In the genomic region with DNA sequence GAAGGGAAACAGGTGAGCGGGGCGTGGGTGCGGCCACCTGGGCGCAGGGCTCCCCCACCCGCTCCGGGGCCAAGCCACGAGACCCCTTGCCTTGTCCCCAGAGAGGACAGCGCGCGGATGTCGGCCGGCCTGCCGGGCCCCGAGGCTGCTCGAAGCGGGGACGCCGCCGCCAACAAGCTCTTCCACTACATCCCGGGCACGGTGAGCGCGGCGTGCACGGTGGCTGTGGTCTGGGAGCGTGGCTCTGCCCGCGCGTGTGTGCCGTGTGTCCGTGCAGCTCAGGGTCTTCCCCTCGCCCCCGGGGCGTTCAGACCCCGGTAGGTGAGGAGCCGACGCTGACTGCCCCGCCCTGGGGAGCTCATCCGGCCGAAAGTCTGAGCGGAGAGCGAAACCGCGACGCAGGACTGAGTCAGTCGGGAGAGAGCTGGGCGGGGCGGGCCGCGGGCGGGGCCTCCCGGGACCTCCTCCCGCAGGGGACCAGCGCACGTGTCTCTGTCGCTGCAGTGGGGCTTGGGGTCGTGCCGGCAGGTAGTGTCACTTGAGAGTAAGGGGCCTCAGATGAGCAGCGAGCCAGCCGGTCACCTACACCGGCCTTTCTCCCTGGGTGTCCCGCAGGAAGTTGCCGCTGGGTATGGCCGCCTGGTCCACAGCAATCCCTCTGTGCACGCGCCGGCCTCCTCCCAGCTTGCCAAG, we compare ENCODE assay signal across 8 cellular contexts. TPM values are rescaled to one million over a fixed set of nuclear protein-coding genes. Genes with fewer than 3 reads are reported as not detected.
DNase-seq lines count a peak whose midpoint lies in the region; ATAC-seq, FAIRE-seq and TF ChIP-seq lines count a peak whose summit lies in the region.

No MANE protein-coding gene starts in this region.

- intact Hi-C loops in psoas muscle (cut with DNase I): no loop called here

- H3K27ac ChIP-seq in cardiac muscle cell: no peak overlapping the region
- no peak overlapping the region for H3K27ac ChIP-seq in psoas muscle

- TF ChIP-seq CTCF in cardiac muscle cell (IDR thresholded peaks at IDR 0.05; ENCODE audit: low read depth, low read length) (no peak), psoas muscle (IDR thresholded peaks at IDR 0.05) (no peak)

- ATAC-seq in GM18498 (IDR thresholded peaks at IDR 0.05; ENCODE audit: unreplicated experiment): peak; percentile 70
- ATAC-seq in HG02852 (IDR thresholded peaks at IDR 0.05; ENCODE audit: unreplicated experiment): peak; percentile 75
- peak; percentile 67 to 78 (median 74) for ATAC-seq in psoas muscle

- H3K27me3 ChIP-seq in cardiac muscle cell (peaks cover 66% of the 10 kb centered on the region), psoas muscle (ENCODE audit: insufficient read depth in 3 of 3, low read length in 2 of 3) (peaks cover 0 to 35% (median 5%) of the 10 kb centered on the region in 3 donors)

- WGBS in psoas muscle, 3 donors: 1% methylated on average over 45 to 67 of the region's 67 CpGs

- H3K4me3 ChIP-seq in cardiac muscle cell: peak overlapping the region; percentile 20
- H3K4me3 ChIP-seq in psoas muscle: peak overlapping the region; percentile 73

- H3K4me1 ChIP-seq in cardiac muscle cell (ENCODE audit: low read depth) (no peaks in the 10 kb centered on the region), psoas muscle (peaks cover 16% of the 10 kb centered on the region)

- FAIRE-seq in urothelium cell line (lab: Jason Lieb, UNC): no peak

- DNase-seq in RKO (ENCODE audit: low spot score) (peak; percentile 80), cardiac muscle cell (ENCODE audit: low read depth in 1 of 2, low spot score in 1 of 2) (peak; percentile 55 to 56), psoas muscle (peak; percentile 75 to 82), urothelium cell line (ENCODE audit: low spot score) (peak; percentile 86), NCI-H146 (lab: John Stamatoyannopoulos, UW) (no peak)
- DNase-seq in activated naive CD4-positive, alpha-beta T cell (lab: John Stamatoyannopoulos, UW): peak; percentile 57 to 80 (median 66)

- H3K36me3 ChIP-seq in cardiac muscle cell: no peaks in the 10 kb centered on the region
- peaks cover 0 to 12% of the 10 kb centered on the region in 2 donors for H3K36me3 ChIP-seq in psoas muscle (ENCODE audit: insufficient read depth in 1 of 2, low read depth in 1 of 2)

- no peaks in the 10 kb centered on the region for H3K9me3 ChIP-seq in cardiac muscle cell (ENCODE audit: low read depth)
- H3K9me3 ChIP-seq in psoas muscle: no peaks in the 10 kb centered on the region

RNA-seq across cellular contexts. Expression of a gene that starts 0.5 kb away (rescaled TPM):
- total RNA-seq in cardiac muscle cell (0.36 TPM in 1 of 2 replicates, not detected in the other), psoas muscle (not detected)
- polyA plus RNA-seq in cardiac muscle cell (0.60 TPM in 2 replicates), psoas muscle (under 1 TPM in 1 of 3 donors, not detected in 2; 0.03 TPM)

RNA-seq across cellular contexts. Expression of a gene that starts 6.4 kb away (rescaled TPM):
- total RNA-seq in cardiac muscle cell (16.2 and 42.9 TPM in 2 replicates), psoas muscle (1 to 10 TPM; 2.1 to 3.8 (median 3.0) TPM)
- polyA plus RNA-seq in cardiac muscle cell (31.5 and 40.6 TPM in 2 replicates), psoas muscle (1 to 10 TPM; 3.4 to 5.5 (median 4.1) TPM)

RNA-seq across cellular contexts. Expression of a gene that starts 7.7 kb away (rescaled TPM):
- total RNA-seq in cardiac muscle cell (98.2 and 119 TPM in 2 replicates), psoas muscle (10 to 100 TPM; 61.4 to 87.0 (median 82.7) TPM)
- polyA plus RNA-seq in cardiac muscle cell (95.4 and 122 TPM in 2 replicates), psoas muscle (100 to 1,000 TPM in 1 of 3 donors, 10 to 100 TPM in 2; 78.1 to 106 (median 92.7) TPM)

RNA-seq across cellular contexts. Expression of a gene that starts 15.1 kb away (rescaled TPM):
- 0.49 and 1.0 TPM in 2 replicates for total RNA-seq in cardiac muscle cell
- 0.71 and 0.77 TPM in 2 replicates for polyA plus RNA-seq in cardiac muscle cell
- 100 to 1,000 TPM in 2 of 4 donors, 10 to 100 TPM in 2; 13.9 to 249 (median 109) TPM for total RNA-seq in psoas muscle
- 100 to 1,000 TPM in 1 of 3 donors, 10 to 100 TPM in 2; 38.1 to 239 (median 58.5) TPM for polyA plus RNA-seq in psoas muscle

RNA-seq across cellular contexts. Expression of a gene that starts 33.1 kb away (rescaled TPM):
- total RNA-seq in cardiac muscle cell (54.4 and 89.4 TPM in 2 replicates), psoas muscle (10 to 100 TPM in 3 of 4 donors, 1 to 10 TPM in 1; 7.2 to 21.8 (median 12.6) TPM)
- polyA plus RNA-seq in cardiac muscle cell (45.7 and 83.6 TPM in 2 replicates), psoas muscle (10 to 100 TPM in 1 of 3 donors, 1 to 10 TPM in 2; 2.3 to 20.2 (median 5.4) TPM)
